ENCODE assay signal across 27 cellular contexts in genomic region chr3:182970811-182971418, GRCh38. TPM values are rescaled to one million over a fixed set of nuclear protein-coding genes. Genes with fewer than 3 reads are reported as not detected.
A peak's percentile ranks its signal among the peaks of the same experiment; 100 is the strongest.
DNase-seq lines count a peak whose midpoint lies in the region; ATAC-seq, FAIRE-seq and TF ChIP-seq lines count a peak whose summit lies in the region.
"Had no signal": no experiment of that assay in that cellular context is flagged by ENCODE, and none has a peak within 500 bp of the region (broad histone marks: within the 10 kb centered on the region; RNA-seq: fewer than 3 reads in every experiment).

No MANE protein-coding gene starts in this region.

- POLR2A ChIA-PET in HepG2 (lab: Yijun Ruan, JAX): interaction anchor here (3.0 kb wide), 1 partner anchor 8 kb away, joined by 10 read pairs; no protein-coding TSS in a partner anchor

- no peak overlapping the region for H3K9ac ChIP-seq in HepG2 (ENCODE audit: insufficient read depth, low read depth, low read length)
- H3K9ac ChIP-seq in smooth muscle cell (ENCODE audit: low read depth): no peak overlapping the region

- intact Hi-C loops in activated T-helper 1 cell treated with anti-CD3 and anti-CD28 coated beads, Interleukin-12 subunit alpha, Interleukin-12 subunit beta, Interleukin-2, Interleukin-4 antibody, amounts not matched to agents 30 ng/mL and 10 ng/mL and 1 ng/mL, durations not matched to agents 14 hours and 24 hours and 36 hours (cut with micrococcal nuclease): no loop called here
- intact Hi-C loops in HepG2 (cut with micrococcal nuclease; ENCODE audit: unreplicated experiment): loop anchor here (10.0 kb wide), 1 partner anchor 256 kb away; no protein-coding TSS in a partner anchor
- intact Hi-C loops in psoas muscle (cut with DNase I): no loop called here

- TF ChIP-seq POLR2A in HepG2 (IDR thresholded peaks at IDR 0.05; ENCODE audit: insufficient read depth in 1 of 2, low read depth in 2 of 2, low read length in 2 of 2): no peak

- FAIRE-seq in HepG2 (lab: Jason Lieb, UNC): no peak
- FAIRE-seq: astrocyte had no signal

- TF ChIP-seq EP300 in HepG2 (IDR thresholded peaks at IDR 0.05; ENCODE audit: low read depth in 2 of 2, low read length in 2 of 2): peak in 1 of 2 experiments; percentile 8; a peak in 1 of 4 replicates
- no peak for TF ChIP-seq EP300 in HepG2 (CRISPR knock-in tag; IDR thresholded peaks at IDR 0.05; ENCODE audit: borderline replicate concordance)

- H3K27me3 Mint-ChIP-seq in activated T-cell treated with anti-CD3 and anti-CD28 coated beads, Interleukin-2, amount 50 U/mL, for 24 hours: no peaks in the 10 kb centered on the region
- H3K27me3 Mint-ChIP-seq in activated T-cell treated with anti-CD3 and anti-CD28 coated beads, Interleukin-2, amount 50 U/mL, for 4 hours (ENCODE audit: low read depth): no peaks in the 10 kb centered on the region
- no peaks in the 10 kb centered on the region for H3K27me3 Mint-ChIP-seq in activated T-helper 1 cell treated with anti-CD3 and anti-CD28 coated beads, Interleukin-12 subunit alpha, Interleukin-12 subunit beta, Interleukin-2, Interleukin-4 antibody, amounts not matched to agents 30 ng/mL and 10 ng/mL and 1 ng/mL, durations not matched to agents 14 hours and 24 hours and 36 hours (ENCODE audit: insufficient read depth)
- H3K27me3 Mint-ChIP-seq: activated CD4-positive, alpha-beta memory T cell treated with anti-CD3 and anti-CD28 coated beads, Interleukin-2, amount 10 ng/mL, durations not matched to agents 7 days and 5 days; B cell; central memory CD8-positive, alpha-beta T cell had no signal

- ATAC-seq in activated T-cell treated with anti-CD3 and anti-CD28 coated beads, Interleukin-2, amount 50 U/mL, for 4 hours: no peak
- ATAC-seq in HepG2 (peak; percentile 98), psoas muscle (no peak)
- ATAC-seq: activated naive CD4-positive, alpha-beta T cell treated with anti-CD3 and anti-CD28 coated beads, Interleukin-2, amount 50 U/mL, for 72 hours; lower lobe of right lung; SK-N-SH treated with all-trans-retinoic acid at 6 μM for 48 hours had no signal

- CTCF ChIA-PET in HepG2 (lab: Yijun Ruan, JAX; ENCODE audit: low intra/inter-chr PET ratio, low total read pairs): no interaction called here

- H3K27me3 ChIP-seq in HepG2 (ENCODE audit: control insufficient read depth in 1 of 2, insufficient read depth in 2 of 2, low read length in 2 of 2) (0 out of 5 replicates have a peak, but pooled peaks cover 0 to 1% of the 10 kb centered on the region in 2 experiments), smooth muscle cell (ENCODE audit: low read depth) (no peaks in the 10 kb centered on the region), psoas muscle (ENCODE audit: insufficient read depth in 3 of 3, low read length in 2 of 3) (no peaks in the 10 kb centered on the region)
- H3K27me3 ChIP-seq: upper lobe of left lung had no signal

- peaks cover 70% of the 10 kb centered on the region for H3K4me1 Mint-ChIP-seq in activated T-cell treated with anti-CD3 and anti-CD28 coated beads, Interleukin-2, amount 50 U/mL, for 24 hours (ENCODE audit: low read depth)
- peaks cover 50% of the 10 kb centered on the region for H3K4me1 Mint-ChIP-seq in activated T-cell treated with anti-CD3 and anti-CD28 coated beads, Interleukin-2, amount 50 U/mL, for 4 hours (ENCODE audit: low read depth)
- peaks cover 51% of the 10 kb centered on the region for H3K4me1 Mint-ChIP-seq in activated T-helper 1 cell treated with anti-CD3 and anti-CD28 coated beads, Interleukin-12 subunit alpha, Interleukin-12 subunit beta, Interleukin-2, Interleukin-4 antibody, amounts not matched to agents 30 ng/mL and 10 ng/mL and 1 ng/mL, durations not matched to agents 14 hours and 24 hours and 36 hours (ENCODE audit: low read depth)

- 24% methylated on average over 3 of the region's 3 CpGs for WGBS in HepG2 (ENCODE audit: low lambda C conversion rate)
- WGBS in smooth muscle cell (ENCODE audit: low lambda C conversion rate): 90% methylated on average over 3 of the region's 3 CpGs
- 73 to 87% (median 76%) methylated on average over 3 of the region's 3 CpGs for WGBS in psoas muscle, 3 donors

- no peaks in the 10 kb centered on the region for H3F3A ChIP-seq in smooth muscle cell (ENCODE audit: low read depth)

- H4K20me1 ChIP-seq in HepG2 (ENCODE audit: insufficient read depth, low read length): no peaks in the 10 kb centered on the region; the same call in 1 of the 2 replicates
- H4K20me1 ChIP-seq in smooth muscle cell (ENCODE audit: low read depth): peaks cover 92% of the 10 kb centered on the region

- no peak for DNase-seq in activated T-cell treated with anti-CD3 and anti-CD28 coated beads, Interleukin-2, amount 50 U/mL, for 24 hours
- no peak for DNase-seq in activated T-cell treated with anti-CD3 and anti-CD28 coated beads, Interleukin-2, amount 50 U/mL, for 4 hours
- no peak for DNase-seq in activated T-helper 1 cell treated with anti-CD3 and anti-CD28 coated beads, Interleukin-12 subunit alpha, Interleukin-12 subunit beta, Interleukin-2, Interleukin-4 antibody, amounts not matched to agents 30 ng/mL and 10 ng/mL and 1 ng/mL, durations not matched to agents 14 hours and 24 hours and 36 hours (ENCODE audit: low spot score)
- DNase-seq in HepG2 (ENCODE audit: low spot score) (peak; percentile 29), smooth muscle cell (lab: John Stamatoyannopoulos, UW; ENCODE audit: unreplicated experiment) (no peak), pons (ENCODE audit: low spot score) (no peak), dermis blood vessel endothelial cell (no peak), psoas muscle (no peak)
- DNase-seq: 8988T; activated CD4-positive, alpha-beta memory T cell treated with anti-CD3 and anti-CD28 coated beads, Interleukin-2, amount 10 ng/mL, durations not matched to agents 7 days and 5 days; activated CD4-positive, CD25-positive, alpha-beta regulatory T cell; activated T-cell treated with anti-CD3 and anti-CD28 coated beads, Interleukin-2, amount 50 U/mL, for 1 hour; DMS79 treated with DMSO at 0.1 percent for 48 hours; erythroblast; foreskin melanocyte; lower lobe of right lung; NCI-H1105 treated with DMSO at 0.1 percent for 48 hours; NCI-H524; nucleus accumbens; retina; RPMI8226; upper lobe of left lung had no signal

- H3K4me3 Mint-ChIP-seq in activated T-cell treated with anti-CD3 and anti-CD28 coated beads, Interleukin-2, amount 50 U/mL, for 24 hours: no peak overlapping the region
- no peak overlapping the region for H3K4me3 Mint-ChIP-seq in activated T-cell treated with anti-CD3 and anti-CD28 coated beads, Interleukin-2, amount 50 U/mL, for 4 hours
- H3K4me3 Mint-ChIP-seq in activated T-helper 1 cell treated with anti-CD3 and anti-CD28 coated beads, Interleukin-12 subunit alpha, Interleukin-12 subunit beta, Interleukin-2, Interleukin-4 antibody, amounts not matched to agents 30 ng/mL and 10 ng/mL and 1 ng/mL, durations not matched to agents 14 hours and 24 hours and 36 hours: no peak overlapping the region
- H3K4me3 Mint-ChIP-seq: activated CD4-positive, alpha-beta memory T cell treated with anti-CD3 and anti-CD28 coated beads, Interleukin-2, amount 10 ng/mL, durations not matched to agents 7 days and 5 days; B cell; central memory CD8-positive, alpha-beta T cell had no signal

- H3K27ac Mint-ChIP-seq in activated T-cell treated with anti-CD3 and anti-CD28 coated beads, Interleukin-2, amount 50 U/mL, for 24 hours: peak overlapping the region; percentile 46
- peak overlapping the region; percentile 13 for H3K27ac Mint-ChIP-seq in activated T-helper 1 cell treated with anti-CD3 and anti-CD28 coated beads, Interleukin-12 subunit alpha, Interleukin-12 subunit beta, Interleukin-2, Interleukin-4 antibody, amounts not matched to agents 30 ng/mL and 10 ng/mL and 1 ng/mL, durations not matched to agents 14 hours and 24 hours and 36 hours
- H3K27ac Mint-ChIP-seq: activated CD4-positive, alpha-beta memory T cell treated with anti-CD3 and anti-CD28 coated beads, Interleukin-2, amount 10 ng/mL, durations not matched to agents 7 days and 5 days; activated naive CD4-positive, alpha-beta T cell treated with anti-CD3 and anti-CD28 coated beads, Interleukin-2, amount 50 U/mL, for 72 hours; B cell had no signal

- no peak for TF ChIP-seq CTCF in HepG2 (CRISPR knock-in tag; IDR thresholded peaks at IDR 0.05)
- TF ChIP-seq CTCF in smooth muscle cell (IDR thresholded peaks at IDR 0.05; ENCODE audit: borderline replicate concordance, insufficient read depth, poor library complexity, severe bottlenecking): no peak
- no peak for TF ChIP-seq CTCF in psoas muscle (IDR thresholded peaks at IDR 0.05)

- in situ Hi-C loops in HepG2 (cut with HindIII; ENCODE audit: extremely low pct_ligation_motif_present, low pct_unique_long_range_greater_than_20kb): no loop called here

- H3K4me3 ChIP-seq in HepG2 (replicated peaks in 1 of 3; ENCODE audit: insufficient read depth in 1 of 3, low read depth in 2 of 3, low read length in 3 of 3) (no peak overlapping the region), smooth muscle cell (no peak overlapping the region), psoas muscle (no peak overlapping the region)
- H3K4me3 ChIP-seq: lower lobe of right lung, upper lobe of left lung had no signal

- H3K4me1 ChIP-seq in HepG2 (ENCODE audit: insufficient read depth, low read length) (peaks cover 41% of the 10 kb centered on the region), smooth muscle cell (ENCODE audit: low read depth) (no peaks in the 10 kb centered on the region), psoas muscle (peaks cover 31% of the 10 kb centered on the region)

- H3K9me3 Mint-ChIP-seq in activated T-cell treated with anti-CD3 and anti-CD28 coated beads, Interleukin-2, amount 50 U/mL, for 24 hours: no peaks in the 10 kb centered on the region
- H3K9me3 Mint-ChIP-seq in activated T-cell treated with anti-CD3 and anti-CD28 coated beads, Interleukin-2, amount 50 U/mL, for 4 hours: no peaks in the 10 kb centered on the region
- H3K9me3 Mint-ChIP-seq in activated T-helper 1 cell treated with anti-CD3 and anti-CD28 coated beads, Interleukin-12 subunit alpha, Interleukin-12 subunit beta, Interleukin-2, Interleukin-4 antibody, amounts not matched to agents 30 ng/mL and 10 ng/mL and 1 ng/mL, durations not matched to agents 14 hours and 24 hours and 36 hours: no peaks in the 10 kb centered on the region
- H3K9me3 Mint-ChIP-seq: activated CD4-positive, alpha-beta memory T cell treated with anti-CD3 and anti-CD28 coated beads, Interleukin-2, amount 10 ng/mL, durations not matched to agents 7 days and 5 days; activated naive CD4-positive, alpha-beta T cell treated with anti-CD3 and anti-CD28 coated beads, Interleukin-2, amount 50 U/mL, for 72 hours; central memory CD8-positive, alpha-beta T cell had no signal

- peaks cover 7% of the 10 kb centered on the region for H3K36me3 Mint-ChIP-seq in activated T-cell treated with anti-CD3 and anti-CD28 coated beads, Interleukin-2, amount 50 U/mL, for 24 hours (ENCODE audit: low read depth)
- no peaks in the 10 kb centered on the region for H3K36me3 Mint-ChIP-seq in activated T-cell treated with anti-CD3 and anti-CD28 coated beads, Interleukin-2, amount 50 U/mL, for 4 hours (ENCODE audit: insufficient read depth)
- peaks cover 11% of the 10 kb centered on the region for H3K36me3 Mint-ChIP-seq in activated T-helper 1 cell treated with anti-CD3 and anti-CD28 coated beads, Interleukin-12 subunit alpha, Interleukin-12 subunit beta, Interleukin-2, Interleukin-4 antibody, amounts not matched to agents 30 ng/mL and 10 ng/mL and 1 ng/mL, durations not matched to agents 14 hours and 24 hours and 36 hours (ENCODE audit: low read depth)

- no peak overlapping the region for H2AFZ ChIP-seq in HepG2 (ENCODE audit: low read length)
- no peak overlapping the region for H2AFZ ChIP-seq in smooth muscle cell (ENCODE audit: low read depth)

- H3K36me3 ChIP-seq in HepG2 (replicated peaks in 1 of 2; ENCODE audit: control insufficient read depth in 1 of 2, insufficient read depth in 2 of 2, low read length in 2 of 2): no peaks in the 10 kb centered on the region
- no peaks in the 10 kb centered on the region for H3K36me3 ChIP-seq in smooth muscle cell (ENCODE audit: low read depth)
- H3K36me3 ChIP-seq in psoas muscle (ENCODE audit: insufficient read depth in 1 of 2, low read depth in 1 of 2): no peaks in the 10 kb centered on the region
- H3K36me3 ChIP-seq: lower lobe of right lung, upper lobe of left lung had no signal

- peaks cover 67% of the 10 kb centered on the region for H3K79me2 ChIP-seq in HepG2 (ENCODE audit: insufficient read depth, low read length)
- H3K79me2 ChIP-seq in smooth muscle cell (ENCODE audit: low read depth): peaks cover 99% of the 10 kb centered on the region

- H3K9me3 ChIP-seq in HepG2 (ENCODE audit: low read length): no peaks in the 10 kb centered on the region
- H3K9me3 ChIP-seq in smooth muscle cell (replicated peaks; ENCODE audit: low read depth): no peaks in the 10 kb centered on the region
- no peaks in the 10 kb centered on the region for H3K9me3 ChIP-seq in psoas muscle
- H3K9me3 ChIP-seq: lower lobe of right lung, upper lobe of left lung had no signal

- no peak for TF ChIP-seq RAD21 in HepG2 (CRISPR knock-in tag; IDR thresholded peaks at IDR 0.05)

- H3K4me2 ChIP-seq in HepG2 (ENCODE audit: low read depth, low read length): peak overlapping the region; percentile 33
- H3K4me2 ChIP-seq in smooth muscle cell: no peak overlapping the region

- H3K27ac ChIP-seq in HepG2 (ENCODE audit: extremely low read length, insufficient read depth, low read length) (peak overlapping the region; percentile 71), smooth muscle cell (ENCODE audit: low read depth) (peak overlapping the region; percentile 18), psoas muscle (no peak overlapping the region)
- H3K27ac ChIP-seq: lower lobe of right lung, upper lobe of left lung had no signal

- no TSS peak for BruUV-seq in HepG2 (replicated peaks; lab: Mats Ljungman, UMichigan)

RNA-seq across cellular contexts. Expression of gene DCUN1D1, which starts 9.4 kb away (rescaled TPM):
- total RNA-seq in activated T-cell treated with anti-CD3 and anti-CD28 coated beads, Interleukin-2, amount 50 U/mL, for 4 hours: 10 to 100 TPM; 43.1 to 49.8 (median 45.8) TPM
- total RNA-seq in activated T-helper 1 cell treated with anti-CD3 and anti-CD28 coated beads, Interleukin-12 subunit alpha, Interleukin-12 subunit beta, Interleukin-2, Interleukin-4 antibody, amounts not matched to agents 30 ng/mL and 10 ng/mL and 1 ng/mL, durations not matched to agents 14 hours and 24 hours and 36 hours: 63.2 and 67.2 TPM in 2 replicates
- total RNA-seq in HepG2 (2016; rRNA removed; fragmentation: Illumina TruSeq; extraction: Trizol) (39.7 and 66.9 TPM in 2 replicates), smooth muscle cell (25.7 and 35.1 TPM in 2 replicates), dermis blood vessel endothelial cell (34.0 and 37.0 TPM in 2 replicates), psoas muscle (10 to 100 TPM; 41.5 to 97.8 (median 50.7) TPM)
- total RNA-seq in HepG2 (2016; cell fraction: cytosol; rRNA removed; fragmentation: Illumina TruSeq; extraction: Trizol; ENCODE audit: low read depth): 8.8 and 11.8 TPM in 2 replicates
- total RNA-seq in HepG2 (2016; cell fraction: insoluble cytoplasmic fraction; rRNA removed; fragmentation: Illumina TruSeq; extraction: Trizol): 39.2 and 73.4 TPM in 2 replicates
- 21.6 and 37.2 TPM in 2 replicates for total RNA-seq in HepG2 (2016; cell fraction: membrane; rRNA removed; fragmentation: Illumina TruSeq; extraction: Trizol)
- total RNA-seq in HepG2 (2016; cell fraction: nucleus; rRNA removed; fragmentation: Illumina TruSeq; extraction: Trizol): 16.0 and 21.7 TPM in 2 replicates
- polyA plus RNA-seq in HepG2 (2011; rRNA removed) (6.2 and 10.5 TPM in 2 replicates), smooth muscle cell (14.4 and 14.6 TPM in 2 replicates), psoas muscle (10 to 100 TPM; 11.6 to 57.7 (median 25.8) TPM)
- polyA plus RNA-seq in HepG2 (2011; cell fraction: cytosol; rRNA removed): 2.1 and 4.5 TPM in 2 replicates
- 3.3 and 5.6 TPM in 2 replicates for polyA plus RNA-seq in HepG2 (2011; cell fraction: nucleus; rRNA removed)
- polyA plus RNA-seq in HepG2 (2012): 12.7 and 12.8 TPM in 2 replicates
- polyA plus RNA-seq in HepG2 (2016; cell fraction: cytosol; fragmentation: Illumina TruSeq; extraction: Trizol; ENCODE audit: low read depth): 8.6 and 9.2 TPM in 2 replicates
- polyA plus RNA-seq in HepG2 (2016; cell fraction: insoluble cytoplasmic fraction; fragmentation: Illumina TruSeq; extraction: Trizol; ENCODE audit: low read depth): 36.8 and 40.1 TPM in 2 replicates
- polyA plus RNA-seq in HepG2 (2016; cell fraction: membrane; fragmentation: Illumina TruSeq; extraction: Trizol; ENCODE audit: low read depth): 14.1 and 15.5 TPM in 2 replicates
- 14.8 and 21.0 TPM in 2 replicates for polyA plus RNA-seq in HepG2 (2016; cell fraction: nucleus; fragmentation: Illumina TruSeq; extraction: Trizol; ENCODE audit: insufficient read depth, low read depth)
- 6.2 and 25.5 TPM in 2 replicates for polyA minus RNA-seq in HepG2 (2011; rRNA and poly(A)+ RNA removed; ENCODE audit: low replicate concordance)
- 17.4 and 25.9 TPM in 2 replicates for polyA minus RNA-seq in HepG2 (2011; cell fraction: cytosol; rRNA and poly(A)+ RNA removed)
- 19.4 and 20.2 TPM in 2 replicates for polyA minus RNA-seq in HepG2 (2011; cell fraction: nucleus; rRNA and poly(A)+ RNA removed)
